In genomic region chr22:40220316-40221054, GRCh38 we compare ENCODE assay signal across 12 cellular contexts. TPM values are rescaled to one million over a fixed set of nuclear protein-coding genes. Genes with fewer than 3 reads are reported as not detected.
DNase-seq lines count a peak whose midpoint lies in the region; ATAC-seq, FAIRE-seq and TF ChIP-seq lines count a peak whose summit lies in the region.
"Had no signal": no experiment of that assay in that cellular context is flagged by ENCODE, and none has a peak within 500 bp of the region (broad histone marks: within the 10 kb centered on the region; RNA-seq: fewer than 3 reads in every experiment).

No MANE protein-coding gene starts in this region.

- no peaks in the 10 kb centered on the region for H3K9me3 Mint-ChIP-seq in stimulated activated memory B cell treated with anti-CD40 and anti-IgM and Interleukin-4, amounts not matched to agents 10 μg/mL and 1 μg/mL and 100 μg/mL, for 72 hours
- H3K9me3 Mint-ChIP-seq: activated B cell treated with CpG ODN at 0.5 μM for 24 hours, memory B cell had no signal

- CTCF ChIA-PET in HEK293 (lab: Yijun Ruan, JAX), result interaction anchor here (0.7 to 1.1 kb wide), 4 partner anchors 10 to 27 kb away, joined by 3 to 4 read pairs (median 3); no protein-coding TSS in a partner anchor

- FAIRE-seq in GM12892 (lab: Jason Lieb, UNC), result no peak

- H3K27ac ChIP-seq in HEK293 (ENCODE audit: extremely low read depth, low read depth, low read length) (no peak overlapping the region), right atrium auricular region (peak overlapping the region; percentile 13 to 24), skeletal muscle tissue (ENCODE audit: low read depth, low read length) (peak overlapping the region; percentile 25)

- no peak overlapping the region for H3K4me3 Mint-ChIP-seq in stimulated activated memory B cell treated with anti-CD40 and anti-IgM and Interleukin-4, amounts not matched to agents 10 μg/mL and 1 μg/mL and 100 μg/mL, for 72 hours
- H3K4me3 Mint-ChIP-seq: activated B cell treated with CpG ODN at 0.5 μM for 24 hours, memory B cell had no signal

- H3K9me3 ChIP-seq in HEK293 (ENCODE audit: control insufficient read depth, insufficient read depth, low read depth, low read length) (no peaks in the 10 kb centered on the region), right atrium auricular region (no peaks in the 10 kb centered on the region), skeletal muscle tissue (ENCODE audit: control insufficient read depth in 3 of 3, low read length in 3 of 3) (no peaks in the 10 kb centered on the region)
- H3K9me3 ChIP-seq: Caco-2 had no signal

- H3K27me3 ChIP-seq in right atrium auricular region (no peaks in the 10 kb centered on the region), skeletal muscle tissue (ENCODE audit: control insufficient read depth in 3 of 3, insufficient read depth in 3 of 3, low read length in 3 of 3) (no peaks in the 10 kb centered on the region)

- TF ChIP-seq POLR2A in GM12892 (IDR thresholded peaks at IDR 0.05; ENCODE audit: low read depth, low read length), result no peak

- peaks cover 13% of the 10 kb centered on the region for H3K36me3 Mint-ChIP-seq in stimulated activated memory B cell treated with anti-CD40 and anti-IgM and Interleukin-4, amounts not matched to agents 10 μg/mL and 1 μg/mL and 100 μg/mL, for 72 hours

- DNase-seq in astrocyte of the spinal cord (ENCODE audit: low read depth, low spot score) (peak; percentile 22), right atrium auricular region (ENCODE audit: low spot score) (no peak), ecto neural progenitor cell (ENCODE audit: low spot score) (no peak), D341Med (ENCODE audit: low spot score) (no peak), GM12892 (ENCODE audit: insufficient read length) (no peak)
- DNase-seq: activated B cell treated with CpG ODN at 0.5 μM for 24 hours; Caco-2; stimulated activated CD4-positive, alpha-beta T cell treated with anti-CD3 and anti-CD28 coated beads, Interleukin-2, amount 100 ng/mL, for 24 hours had no signal

- in situ Hi-C loops in astrocyte of the spinal cord (cut with HindIII; ENCODE audit: low sequenced_read_pairs), result no loop called here

- no peak for ATAC-seq in stimulated activated memory B cell treated with anti-CD40 and anti-IgM and Interleukin-4, amounts not matched to agents 10 μg/mL and 1 μg/mL and 100 μg/mL, for 72 hours

- H3K36me3 ChIP-seq in HEK293 (ENCODE audit: control insufficient read depth in 2 of 2, insufficient read depth in 1 of 2, low read length in 2 of 2), result no peaks in the 10 kb centered on the region; a peak in 1 of 3 replicates
- no peaks in the 10 kb centered on the region for H3K36me3 ChIP-seq in right atrium auricular region
- no peaks in the 10 kb centered on the region for H3K36me3 ChIP-seq in skeletal muscle tissue (ENCODE audit: control insufficient read depth in 3 of 3, insufficient read depth in 3 of 3, low read length in 3 of 3)

- peaks cover 75% of the 10 kb centered on the region for H3K4me1 Mint-ChIP-seq in stimulated activated memory B cell treated with anti-CD40 and anti-IgM and Interleukin-4, amounts not matched to agents 10 μg/mL and 1 μg/mL and 100 μg/mL, for 72 hours

- peaks cover 11% of the 10 kb centered on the region for H3K4me1 ChIP-seq in HEK293 (ENCODE audit: control insufficient read depth, insufficient read depth, low read length)
- H3K4me1 ChIP-seq in right atrium auricular region, result peaks cover 0 to 73% of the 10 kb centered on the region in 2 donors
- peaks cover 37 to 47% (median 44%) of the 10 kb centered on the region in 3 donors for H3K4me1 ChIP-seq in skeletal muscle tissue (ENCODE audit: control insufficient read depth in 3 of 3, insufficient read depth in 3 of 3, low read length in 3 of 3)

- POLR2A ChIA-PET in HEK293 (lab: Yijun Ruan, JAX), result interaction anchor here (0.7 kb wide), 1 partner anchor 17 kb away, joined by 3 read pairs; no protein-coding TSS in a partner anchor

- peak overlapping the region in 1 of 3 donors; percentile 5 for H3K9ac ChIP-seq in skeletal muscle tissue (ENCODE audit: low read depth in 1 of 3, low read length in 3 of 3)

- H3K27ac Mint-ChIP-seq in stimulated activated memory B cell treated with anti-CD40 and anti-IgM and Interleukin-4, amounts not matched to agents 10 μg/mL and 1 μg/mL and 100 μg/mL, for 72 hours, result no peak overlapping the region
- H3K27ac Mint-ChIP-seq: activated B cell treated with CpG ODN at 0.5 μM for 24 hours, memory B cell had no signal

- H3K4me3 ChIP-seq in HEK293 (ENCODE audit: low read depth, low read length) (no peak overlapping the region), astrocyte of the spinal cord (ENCODE audit: low read depth, low read length) (no peak overlapping the region), right atrium auricular region (no peak overlapping the region), skeletal muscle tissue (ENCODE audit: low read length in 3 of 3) (no peak overlapping the region)

- no peak for TF ChIP-seq CTCF in HEK293 (tag by site-specific recombination; IDR thresholded peaks at IDR 0.05)
- no peak for TF ChIP-seq CTCF in astrocyte of the spinal cord (IDR thresholded peaks at IDR 0.05; ENCODE audit: low read depth, low read length)
- TF ChIP-seq CTCF in right atrium auricular region (IDR thresholded peaks at IDR 0.05), result no peak

- H3K27me3 Mint-ChIP-seq in stimulated activated memory B cell treated with anti-CD40 and anti-IgM and Interleukin-4, amounts not matched to agents 10 μg/mL and 1 μg/mL and 100 μg/mL, for 72 hours, result no peaks in the 10 kb centered on the region
- H3K27me3 Mint-ChIP-seq: activated B cell treated with CpG ODN at 0.5 μM for 24 hours, memory B cell had no signal

TF ChIP-seq in HEK293, 187 proteins besides CTCF, POLR2A, EP300 and RAD21:
- TF ChIP-seq PRDM1 (tag by site-specific recombination; IDR thresholded peaks at IDR 0.05) (peak; percentile 41; the same call in 1 of the 2 replicates), ZNF169 (tag by site-specific recombination; IDR thresholded peaks at IDR 0.05) (no peak)

RNA-seq across cellular contexts. Expression of gene TNRC6B, which starts 42.8 kb away (rescaled TPM):
- total RNA-seq in right atrium auricular region (10 to 100 TPM; 25.0 to 27.1 TPM), skeletal muscle tissue (28.2 TPM)
- 10.7 TPM for polyA plus RNA-seq in GM12892 (2012; ENCODE audit: missing spikeins)
